8 cellular contexts compared by ENCODE assay signal in the genomic region with DNA sequence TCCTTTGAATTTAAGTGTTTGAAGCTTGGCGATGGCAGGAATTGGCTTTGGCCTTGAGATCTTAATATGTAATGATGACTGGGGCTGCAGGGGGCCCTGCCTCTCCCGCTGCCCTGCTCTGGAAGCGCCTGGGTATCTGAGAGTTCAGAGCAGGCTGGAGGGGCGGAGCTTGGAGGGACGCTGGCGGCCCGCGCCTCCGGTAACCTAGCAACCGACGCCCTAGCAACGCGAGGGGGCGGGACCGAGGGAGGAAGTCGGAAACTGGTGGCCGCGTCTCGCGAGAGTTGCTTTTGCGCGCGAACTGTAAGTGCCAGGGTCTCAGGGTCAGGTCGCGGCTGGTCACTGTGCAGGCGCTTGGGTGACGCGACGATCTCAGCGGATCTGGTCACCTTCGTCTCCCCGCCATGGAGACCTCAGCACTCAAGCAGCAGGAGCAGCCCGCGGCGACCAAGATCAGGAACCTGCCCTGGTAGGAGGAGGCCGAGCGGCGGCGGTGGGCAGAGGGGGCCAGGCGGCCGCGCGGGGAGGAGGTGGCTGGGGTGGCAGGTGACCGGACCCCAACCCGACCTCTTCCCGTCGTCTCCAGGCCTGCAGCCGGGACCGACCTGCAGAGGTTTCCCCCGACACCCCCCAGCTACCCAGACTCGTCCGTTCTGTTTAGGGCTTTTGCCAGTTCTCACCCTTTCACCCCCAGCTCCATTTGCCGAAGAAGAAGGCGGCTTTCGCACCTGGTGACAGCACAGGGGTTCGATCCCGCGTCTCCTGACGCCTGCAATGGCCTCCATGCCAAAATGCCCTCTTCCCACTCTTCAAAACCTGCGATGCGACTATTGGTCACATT. TPM values are rescaled to one million over a fixed set of nuclear protein-coding genes. Genes with fewer than 3 reads are reported as not detected.
DNase-seq lines count a peak whose midpoint lies in the region; ATAC-seq and TF ChIP-seq lines count a peak whose summit lies in the region.

Gene RFC5, plus strand, starts transcription at position 280 of the 841 bp plus-strand sequence. Its CDS starts 125 bp downstream, at position 405.

- H3K27me3 ChIP-seq in left ventricle myocardium inferior (ENCODE audit: low read depth) (no peaks in the 10 kb centered on the region), prostate gland (replicated peaks; ENCODE audit: insufficient read depth) (no peaks in the 10 kb centered on the region)

- H3K9me3 Mint-ChIP-seq in T-helper 1 cell treated with Interleukin-12 subunit alpha and Interleukin-12 subunit beta and Interleukin-4 antibody, amounts not matched to agents 30 μg/mL and 1 μg/mL, for 36 hours = peaks cover 8% of the 10 kb centered on the region

- H3K27ac Mint-ChIP-seq in T-helper 1 cell treated with Interleukin-12 subunit alpha and Interleukin-12 subunit beta and Interleukin-4 antibody, amounts not matched to agents 30 μg/mL and 1 μg/mL, for 36 hours = peak within 1 kb of the TSS; percentile 87

- TF ChIP-seq CTCF in left ventricle myocardium inferior (IDR thresholded peaks at IDR 0.05; ENCODE audit: borderline replicate concordance) = no peak
- TF ChIP-seq CTCF in prostate gland (IDR thresholded peaks at IDR 0.05) = no peak

- H3K27ac ChIP-seq in left ventricle myocardium inferior (replicated peaks) (peak within 1 kb of the TSS; percentile 42), prostate gland (no peak within 1 kb of the TSS), urinary bladder (ENCODE audit: low read depth) (no peak within 1 kb of the TSS)

- under 1% methylated on average over 59 of the region's 61 CpGs for WGBS in prostate gland
- WGBS in urinary bladder = under 1% methylated on average over 61 of the region's 61 CpGs

- H3K36me3 Mint-ChIP-seq in T-helper 1 cell treated with Interleukin-12 subunit alpha and Interleukin-12 subunit beta and Interleukin-4 antibody, amounts not matched to agents 30 μg/mL and 1 μg/mL, for 36 hours (ENCODE audit: low read depth) = peaks cover 14% of the 10 kb centered on the region

- DNase-seq in NCI-H1694 treated with DMSO at 0.1 percent for 48 hours (lab: John Stamatoyannopoulos, UW) = peak; percentile 90
- DNase-seq in amniotic stem cell (lab: John Stamatoyannopoulos, UW) = peak; percentile 97
- peak; percentile 99 for DNase-seq in left ventricle myocardium inferior
- peak; percentile 97 for DNase-seq in prostate gland (ENCODE audit: low spot score)

- peaks cover 10% of the 10 kb centered on the region for H3K27me3 Mint-ChIP-seq in T-helper 1 cell treated with Interleukin-12 subunit alpha and Interleukin-12 subunit beta and Interleukin-4 antibody, amounts not matched to agents 30 μg/mL and 1 μg/mL, for 36 hours (ENCODE audit: low read depth)

- peaks cover 20% of the 10 kb centered on the region for H3K4me1 Mint-ChIP-seq in T-helper 1 cell treated with Interleukin-12 subunit alpha and Interleukin-12 subunit beta and Interleukin-4 antibody, amounts not matched to agents 30 μg/mL and 1 μg/mL, for 36 hours (ENCODE audit: low read depth)

- H3K4me1 ChIP-seq in left ventricle myocardium inferior (peaks cover 20% of the 10 kb centered on the region), prostate gland (replicated peaks) (no peaks in the 10 kb centered on the region), urinary bladder (ENCODE audit: insufficient read depth) (no peaks in the 10 kb centered on the region)

- intact Hi-C loops in left ventricle myocardium inferior (cut with micrococcal nuclease) (no loop called here), prostate gland (cut with DNase I) (no loop called here)

- ATAC-seq in GM18498 (IDR thresholded peaks at IDR 0.05; ENCODE audit: unreplicated experiment) (peak; percentile 99), HG02885 (IDR thresholded peaks at IDR 0.05; ENCODE audit: poor library complexity, unreplicated experiment) (peak; percentile 98)

- H3K4me3 ChIP-seq in left ventricle myocardium inferior = peak within 1 kb of the TSS; percentile 82
- H3K4me3 ChIP-seq in prostate gland = peak within 1 kb of the TSS; percentile 85 to 87
- H3K4me3 ChIP-seq in urinary bladder (ENCODE audit: low read depth, low read length) = peak within 1 kb of the TSS; percentile 87

- H3K9me3 ChIP-seq in left ventricle myocardium inferior (replicated peaks) (no peaks in the 10 kb centered on the region), prostate gland (no peaks in the 10 kb centered on the region)

- H3K36me3 ChIP-seq in left ventricle myocardium inferior (peaks cover 14% of the 10 kb centered on the region), prostate gland (no peaks in the 10 kb centered on the region), urinary bladder (ENCODE audit: insufficient read depth) (no peaks in the 10 kb centered on the region)

- peak within 1 kb of the TSS; percentile 94 for H3K4me3 Mint-ChIP-seq in T-helper 1 cell treated with Interleukin-12 subunit alpha and Interleukin-12 subunit beta and Interleukin-4 antibody, amounts not matched to agents 30 μg/mL and 1 μg/mL, for 36 hours

- peak; percentile 25 for TF ChIP-seq POLR2A in prostate gland (IDR thresholded peaks at IDR 0.05)

RNA-seq across cellular contexts. Expression of gene RFC5, which starts in this region (rescaled TPM):
- total RNA-seq in left ventricle myocardium inferior = 4.4 TPM
- 10 to 100 TPM; 18.9 to 26.3 TPM for total RNA-seq in prostate gland
- total RNA-seq in urinary bladder = 23.3 TPM
- 12.9 TPM for polyA plus RNA-seq in urinary bladder
